In the genomic region with DNA sequence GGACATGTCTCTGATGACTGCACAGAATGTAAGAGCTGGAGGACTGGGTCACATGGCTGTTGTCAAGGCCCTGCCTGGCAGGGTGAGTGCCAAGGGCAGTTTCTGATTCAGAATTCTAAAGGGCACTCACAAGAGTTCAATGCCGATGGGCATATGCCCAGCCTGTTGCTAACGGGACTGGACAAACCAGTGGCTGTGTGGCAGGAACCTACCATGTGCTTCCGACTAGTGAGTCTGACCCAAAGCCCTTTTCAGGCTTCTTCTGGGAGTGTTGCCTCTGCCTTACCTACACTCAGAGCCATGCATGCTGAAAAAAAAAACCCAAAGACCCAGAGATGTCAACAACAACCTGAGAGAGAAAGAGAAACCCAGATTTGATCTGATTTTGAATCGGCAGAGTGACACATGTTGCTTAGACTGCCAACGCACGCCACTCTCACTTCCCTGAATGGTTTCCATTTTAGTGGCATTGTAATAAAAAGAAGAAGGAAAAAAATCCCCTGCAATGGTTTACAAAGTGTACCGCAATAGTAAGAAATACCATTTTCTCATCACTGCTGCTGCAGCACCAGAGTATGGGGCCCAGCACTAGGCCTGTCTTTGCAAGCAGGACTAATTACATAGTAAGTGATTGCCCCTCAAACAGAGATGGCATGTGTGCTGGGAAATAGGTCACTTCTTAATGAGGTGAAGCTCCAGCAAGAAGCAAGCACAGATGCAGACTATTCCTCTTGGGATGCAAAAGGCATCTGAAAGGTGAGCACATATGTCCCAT, we compare ENCODE assay signal across 9 cellular contexts.
DNase-seq lines count a peak whose midpoint lies in the region; ATAC-seq and TF ChIP-seq lines count a peak whose summit lies in the region.
"Had no signal": no experiment of that assay in that cellular context is flagged by ENCODE, and none has a peak within 500 bp of the region (broad histone marks: within the 10 kb centered on the region; RNA-seq: fewer than 3 reads in every experiment).

No MANE protein-coding gene starts in this region.

- H3K4me3 ChIP-seq in lower lobe of right lung (no peak overlapping the region), HAP-1 (no peak overlapping the region)

- H3K4me1 ChIP-seq in lower lobe of right lung: peaks cover 24% of the 10 kb centered on the region
- no peaks in the 10 kb centered on the region for H3K4me1 ChIP-seq in HAP-1

- in situ Hi-C loops in HAP-1 (cut with MboI; ENCODE audit: low sequenced_read_pairs): no loop called here

- peaks cover under 1% of the 10 kb centered on the region for H3K4me1 Mint-ChIP-seq in MCF 10A (ENCODE audit: insufficient read depth, unreplicated experiment)

- H3K9me3 Mint-ChIP-seq in MCF 10A (ENCODE audit: unreplicated experiment): no peaks in the 10 kb centered on the region

- no peak overlapping the region for H3K27ac Mint-ChIP-seq in MCF 10A (ENCODE audit: low read depth, unreplicated experiment)

- intact Hi-C loops in lower lobe of right lung (cut with DNase I): no loop called here
- intact Hi-C loops in MCF 10A (cut with micrococcal nuclease): no loop called here

- POLR2A ChIA-PET in MCF 10A (lab: Yijun Ruan, JAX): interaction anchor here (0.7 kb wide), 1 partner anchor 22 kb away, joined by 3 read pairs; no protein-coding TSS in a partner anchor

- H3K27ac ChIP-seq in lower lobe of right lung: no peak overlapping the region

- H3K9me3 ChIP-seq in lower lobe of right lung: no peaks in the 10 kb centered on the region
- no peaks in the 10 kb centered on the region for H3K9me3 ChIP-seq in HAP-1

- ATAC-seq in GM19025 (IDR thresholded peaks at IDR 0.05; ENCODE audit: low read depth, unreplicated experiment): peak; percentile 77
- ATAC-seq in HG02870 (IDR thresholded peaks at IDR 0.05; ENCODE audit: unreplicated experiment): peak; percentile 75
- peak; percentile 28 to 37 for ATAC-seq in lower lobe of right lung

- H3K27me3 Mint-ChIP-seq in MCF 10A (ENCODE audit: insufficient read depth, unreplicated experiment): no peaks in the 10 kb centered on the region

- H3K4me3 Mint-ChIP-seq in MCF 10A (ENCODE audit: unreplicated experiment): no peak overlapping the region

- TF ChIP-seq CTCF in lower lobe of right lung (IDR thresholded peaks at IDR 0.05): no peak
- no peak for TF ChIP-seq CTCF in MCF 10A (IDR thresholded peaks at IDR 0.05; ENCODE audit: unreplicated experiment)

- H3K36me3 Mint-ChIP-seq in MCF 10A (ENCODE audit: insufficient read depth, unreplicated experiment): no peaks in the 10 kb centered on the region

- H3K36me3 ChIP-seq in lower lobe of right lung (no peaks in the 10 kb centered on the region), HAP-1 (replicated peaks) (no peaks in the 10 kb centered on the region)

- DNase-seq in SIG-M5 treated with dmso at 0.1 percent for 504 hours (lab: John Stamatoyannopoulos, UW; ENCODE audit: unreplicated experiment): peak; percentile 69
- DNase-seq in lower lobe of right lung: peak; percentile 56
- no peak for DNase-seq in MCF 10A (ENCODE audit: unreplicated experiment)
- DNase-seq in HAP-1 (ENCODE audit: low spot score in 2 of 2): no peak
- no peak for DNase-seq in HPDE6-E6E7 (ENCODE audit: extremely low spot score)
- DNase-seq in iPS-NIHi11 (ENCODE audit: low spot score): no peak
- DNase-seq: IMR-90 had no signal

- H3K27me3 ChIP-seq in lower lobe of right lung (ENCODE audit: low read depth) (no peaks in the 10 kb centered on the region), HAP-1 (ENCODE audit: low read depth) (no peaks in the 10 kb centered on the region)

- CTCF ChIA-PET in MCF 10A (lab: Yijun Ruan, JAX): interaction anchor here (0.6 kb wide), 1 partner anchor 109 kb away, joined by 3 read pairs; no protein-coding TSS in a partner anchor

- no TSS peak for BruUV-seq in MCF 10A (replicated peaks; lab: Mats Ljungman, UMichigan)

Comparison
In these comparisons a context has a peak if more than half of its experiments do, and no peak if none do; other contexts are left out.
1. DNase-seq: peak in SIG-M5 treated with dmso at 0.1 percent for 504 hours (single experiment) and lower lobe of right lung (single experiment); none in MCF 10A (single experiment), HAP-1 (0 of 2), HPDE6-E6E7 (single experiment) and iPS-NIHi11 (single experiment).
2. Peak in every context shown above with its lines, with median percentiles within 50 percentile points of each other: ATAC-seq.